Comparison of ENCODE assay signal across 20 cellular contexts in the genomic region with DNA sequence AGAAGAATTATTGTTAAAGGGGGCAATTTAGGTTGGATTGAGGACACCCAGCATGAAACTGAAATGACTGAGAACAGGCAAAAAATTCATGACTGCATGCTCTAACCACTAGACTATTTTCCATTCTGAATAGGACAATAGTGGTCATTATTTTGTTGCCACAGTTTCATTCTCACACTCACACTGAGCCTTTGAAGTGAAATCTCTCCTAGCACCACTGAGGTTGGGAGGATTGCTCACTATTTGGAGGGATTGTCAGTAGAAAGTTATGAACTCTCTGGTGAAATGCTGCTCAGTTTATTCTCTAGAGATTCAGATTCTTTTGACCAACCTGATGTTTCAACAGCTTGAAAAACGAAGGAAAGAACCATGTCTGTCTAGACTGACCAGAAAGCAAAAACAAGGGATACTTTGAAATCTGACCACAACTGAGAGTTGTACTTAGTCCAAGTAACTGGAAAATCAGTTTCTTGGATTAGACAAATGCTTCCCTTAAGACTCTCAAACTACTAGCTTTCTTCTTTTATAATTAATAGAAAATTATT.
DNase-seq lines count a peak whose midpoint lies in the region; ATAC-seq, FAIRE-seq and TF ChIP-seq lines count a peak whose summit lies in the region.
"Had no signal": no experiment of that assay in that cellular context is flagged by ENCODE, and none has a peak within 500 bp of the region (broad histone marks: within the 10 kb centered on the region; RNA-seq: fewer than 3 reads in every experiment).

No MANE protein-coding gene starts in this region.

- H3K36me3 ChIP-seq in tibial artery, result no peaks in the 10 kb centered on the region
- H3K36me3 ChIP-seq: Peyer's patch had no signal

- peak; percentile 16 for DNase-seq in AG10803 (ENCODE audit: low read depth)
- peak; percentile 55 for DNase-seq in RPMI7951 (ENCODE audit: low read depth)
- peak; percentile 18 for DNase-seq in fibroblast of mammary gland (ENCODE audit: low read depth)
- DNase-seq in myocyte (ENCODE audit: low read depth), result peak; percentile 9
- no peak for DNase-seq in tibial artery
- no peak for DNase-seq in SK-N-DZ (ENCODE audit: low spot score)
- no peak for DNase-seq in RCC 7860 (ENCODE audit: low spot score)
- DNase-seq: HCEC 1CT, KG1, NCI-H1048, NCI-H1417, NCI-H1694, NCI-H2171, NCI-H510A treated with DMSO at 0.1 percent for 48 hours, OCI-M1, Peyer's patch had no signal

- no peaks in the 10 kb centered on the region for H3K27me3 ChIP-seq in tibial artery
- H3K27me3 ChIP-seq: Peyer's patch had no signal

- no peaks in the 10 kb centered on the region for H3K9me3 ChIP-seq in tibial artery
- H3K9me3 ChIP-seq: Peyer's patch had no signal

- no peak overlapping the region for H3K27ac ChIP-seq in tibial artery
- H3K27ac ChIP-seq: 22Rv1, Peyer's patch had no signal

- no peak overlapping the region for H3K4me3 ChIP-seq in AG10803 (ENCODE audit: low read length)
- no peak overlapping the region for H3K4me3 ChIP-seq in fibroblast of mammary gland (ENCODE audit: control insufficient read depth, low read depth, low read length)
- H3K4me3 ChIP-seq in tibial artery, result no peak overlapping the region
- H3K4me3 ChIP-seq: Peyer's patch had no signal

- no peak for FAIRE-seq in RCC 7860 (lab: Jason Lieb, UNC)
- FAIRE-seq: GM18507, H1 had no signal

- intact Hi-C loops in tibial artery (cut with DNase I; ENCODE audit: low total_unique reads), result no loop called here

- TF ChIP-seq CTCF in AG10803 (conservative IDR thresholded peaks at IDR 0.05; ENCODE audit: low read length) (no peak), fibroblast of mammary gland (conservative IDR thresholded peaks at IDR 0.05; ENCODE audit: control insufficient read depth, insufficient read depth, low read depth, low read length) (no peak), tibial artery (IDR thresholded peaks at IDR 0.05) (no peak)

- ATAC-seq in GM21528 (IDR thresholded peaks at IDR 0.05; ENCODE audit: low FRiP score, unreplicated experiment), result no peak

- no peaks in the 10 kb centered on the region for H3K4me1 ChIP-seq in tibial artery
- H3K4me1 ChIP-seq: Peyer's patch had no signal

Comparison
In these comparisons a context has a peak if more than half of its experiments do, and no peak if none do; other contexts are left out.
1. DNase-seq: peak in AG10803 (single experiment), RPMI7951 (single experiment), fibroblast of mammary gland (single experiment) and myocyte (single experiment); none in tibial artery (0 of 2), SK-N-DZ (single experiment) and RCC 7860 (single experiment).